11 cellular contexts compared by ENCODE assay signal in the genomic region with DNA sequence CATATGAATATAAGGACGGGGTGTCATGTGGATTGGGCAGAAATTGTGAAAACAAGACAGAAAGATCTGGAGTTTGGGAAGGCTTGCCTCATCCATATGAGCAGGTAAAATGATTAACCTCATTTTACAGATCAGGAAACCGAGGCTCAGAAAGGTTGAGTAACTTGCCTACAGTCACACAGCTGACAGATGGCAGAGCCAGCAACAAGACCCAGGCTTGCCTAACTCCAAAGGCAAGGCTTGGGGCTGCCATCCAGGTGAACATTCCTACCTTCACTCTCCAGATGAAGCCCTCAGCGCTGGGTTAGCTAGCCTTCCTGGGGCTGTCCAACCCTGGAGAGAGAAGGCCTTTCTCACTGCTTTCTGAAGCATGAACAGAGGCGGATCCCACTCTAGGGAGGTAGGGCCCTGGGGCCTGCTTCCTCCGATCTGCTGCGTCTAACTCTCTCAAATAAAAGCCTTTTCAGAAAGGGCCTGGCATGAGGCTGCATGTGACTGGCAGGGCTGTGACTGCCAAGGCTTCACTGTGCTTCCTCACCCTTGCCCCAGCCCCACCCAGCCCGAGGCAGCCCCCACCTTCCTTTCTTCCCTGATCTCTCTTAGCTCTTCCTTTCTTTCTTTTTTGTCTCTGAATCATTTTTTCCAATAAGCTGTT.
DNase-seq lines count a peak whose midpoint lies in the region; ATAC-seq and TF ChIP-seq lines count a peak whose summit lies in the region.
"Had no signal": no experiment of that assay in that cellular context is flagged by ENCODE, and none has a peak within 500 bp of the region (broad histone marks: within the 10 kb centered on the region; RNA-seq: fewer than 3 reads in every experiment).

No MANE protein-coding gene starts in this region.

- peak overlapping the region; percentile 43 for H3K4me2 ChIP-seq in neural progenitor cell

- intact Hi-C loops in Right ventricle myocardium inferior (cut with DNase I) (no loop called here), cardiac septum (cut with DNase I) (loop anchor here (5.0 to 10.0 kb wide), 2 partner anchors 47 to 104 kb away; a partner anchor contains a TSS), head of caudate nucleus (cut with DNase I) (no loop called here)

- DNase-seq in Right ventricle myocardium inferior (ENCODE audit: missing footprints) = no peak
- no peak for DNase-seq in cardiac septum (ENCODE audit: low spot score)
- DNase-seq in head of caudate nucleus = peak; percentile 78 to 96 (median 90)
- peak; percentile 60 for DNase-seq in neural progenitor cell (ENCODE audit: low spot score)
- no peak for DNase-seq in SKM-1 treated with dmso at 0.1 percent for 144 hours (lab: John Stamatoyannopoulos, UW; ENCODE audit: unreplicated experiment)
- DNase-seq in NCI-H82 treated with DMSO at 0.1 percent for 48 hours (lab: John Stamatoyannopoulos, UW; ENCODE audit: unreplicated experiment) = no peak
- no peak for DNase-seq in NCI-H524 treated with DMSO at 0.1 percent for 48 hours (lab: John Stamatoyannopoulos, UW)
- DNase-seq: activated CD4-positive, alpha-beta memory T cell treated with anti-CD3 and anti-CD28 coated beads for 36 hours; activated naive CD8-positive, alpha-beta T cell treated with anti-CD3 and anti-CD28 coated beads, Interleukin-2, amount 10 ng/mL, durations not matched to agents 7 days and 5 days had no signal

- ATAC-seq in Right ventricle myocardium inferior (peak; percentile 51), GM21447 (IDR thresholded peaks at IDR 0.05; ENCODE audit: unreplicated experiment) (no peak)

- H3K79me2 ChIP-seq in neural progenitor cell (ENCODE audit: low read depth) = no peaks in the 10 kb centered on the region

- H3K4me3 ChIP-seq in neural progenitor cell = no peak overlapping the region
- H3K4me3 ChIP-seq: HAP-1 had no signal

- H3K27me3 ChIP-seq in neural progenitor cell = no peaks in the 10 kb centered on the region

- peaks cover 35% of the 10 kb centered on the region for H3F3A ChIP-seq in neural progenitor cell (ENCODE audit: low read depth)

- H3K36me3 Mint-ChIP-seq in neural progenitor cell = no peaks in the 10 kb centered on the region
- H3K36me3 Mint-ChIP-seq: activated CD4-positive, alpha-beta memory T cell treated with anti-CD3 and anti-CD28 coated beads for 36 hours; activated naive CD8-positive, alpha-beta T cell treated with anti-CD3 and anti-CD28 coated beads, Interleukin-2, amount 10 ng/mL, durations not matched to agents 7 days and 5 days had no signal

- H3K4me3 Mint-ChIP-seq in neural progenitor cell = peak overlapping the region; percentile 10
- H3K4me3 Mint-ChIP-seq: activated CD4-positive, alpha-beta memory T cell treated with anti-CD3 and anti-CD28 coated beads for 36 hours; activated naive CD8-positive, alpha-beta T cell treated with anti-CD3 and anti-CD28 coated beads, Interleukin-2, amount 10 ng/mL, durations not matched to agents 7 days and 5 days had no signal

- peaks cover 5% of the 10 kb centered on the region for H3K27me3 Mint-ChIP-seq in neural progenitor cell (ENCODE audit: insufficient read depth, low read depth)
- H3K27me3 Mint-ChIP-seq: activated CD4-positive, alpha-beta memory T cell treated with anti-CD3 and anti-CD28 coated beads for 36 hours had no signal

- no peaks in the 10 kb centered on the region for H4K20me1 ChIP-seq in neural progenitor cell (ENCODE audit: low read depth)

- H3K27ac ChIP-seq in neural progenitor cell = peak overlapping the region; percentile 60

- peaks cover 55% of the 10 kb centered on the region for H3K4me1 ChIP-seq in neural progenitor cell

- H3K9ac ChIP-seq in neural progenitor cell = no peak overlapping the region

- H3K27ac Mint-ChIP-seq in neural progenitor cell = peak overlapping the region; percentile 55
- H3K27ac Mint-ChIP-seq: activated CD4-positive, alpha-beta memory T cell treated with anti-CD3 and anti-CD28 coated beads for 36 hours; activated naive CD8-positive, alpha-beta T cell treated with anti-CD3 and anti-CD28 coated beads, Interleukin-2, amount 10 ng/mL, durations not matched to agents 7 days and 5 days had no signal

- H3K36me3 ChIP-seq in neural progenitor cell = no peaks in the 10 kb centered on the region
- H3K36me3 ChIP-seq: HAP-1 had no signal

- H3K9me3 ChIP-seq in neural progenitor cell (ENCODE audit: low read depth) = no peaks in the 10 kb centered on the region
- H3K9me3 ChIP-seq: HAP-1 had no signal

- peaks cover 91% of the 10 kb centered on the region for H3K4me1 Mint-ChIP-seq in neural progenitor cell
- H3K4me1 Mint-ChIP-seq: activated naive CD8-positive, alpha-beta T cell treated with anti-CD3 and anti-CD28 coated beads, Interleukin-2, amount 10 ng/mL, durations not matched to agents 7 days and 5 days had no signal

- H3K9me3 Mint-ChIP-seq in neural progenitor cell = no peaks in the 10 kb centered on the region
- H3K9me3 Mint-ChIP-seq: activated CD4-positive, alpha-beta memory T cell treated with anti-CD3 and anti-CD28 coated beads for 36 hours; activated naive CD8-positive, alpha-beta T cell treated with anti-CD3 and anti-CD28 coated beads, Interleukin-2, amount 10 ng/mL, durations not matched to agents 7 days and 5 days had no signal

- H2AFZ ChIP-seq in neural progenitor cell (replicated peaks) = no peak overlapping the region

- no peak for TF ChIP-seq CTCF in neural progenitor cell (IDR thresholded peaks at IDR 0.05)

Comparison
In these comparisons a context has a peak if more than half of its experiments do, and no peak if none do; other contexts are left out.
1. DNase-seq: peak in head of caudate nucleus (42 of 42) and neural progenitor cell (single experiment); none in Right ventricle myocardium inferior (single experiment), cardiac septum (single experiment), SKM-1 treated with dmso at 0.1 percent for 144 hours (single experiment), NCI-H82 treated with DMSO at 0.1 percent for 48 hours (single experiment) and NCI-H524 treated with DMSO at 0.1 percent for 48 hours (single experiment).